Comparison of ENCODE assay signal across 1 cellular context in genomic region chr19:4376245-4376990, GRCh38.
TF ChIP-seq lines count a peak whose summit lies in the region.

No MANE protein-coding gene starts in this region.

TF ChIP-seq in H1, 55 proteins besides CTCF, POLR2A, EP300 and RAD21:
- TF ChIP-seq ATF2 (IDR thresholded peaks at IDR 0.05; ENCODE audit: low read length): no peak
- TF ChIP-seq CHD2 (IDR thresholded peaks at IDR 0.05; ENCODE audit: low read length): no peak
- no peak for TF ChIP-seq SIN3A (conservative IDR thresholded peaks at IDR 0.05 in 1 of 2, IDR thresholded peaks at IDR 0.05 in 1 of 2; ENCODE audit: low read depth in 1 of 2, low read length in 2 of 2)
- TF ChIP-seq EZH2 (IDR thresholded peaks at IDR 0.05; ENCODE audit: low read depth, low read length, severe bottlenecking): no peak
- no peak for TF ChIP-seq SRF (IDR thresholded peaks at IDR 0.05; ENCODE audit: low read depth, low read length)
- no peak for TF ChIP-seq SIRT6 (IDR thresholded peaks at IDR 0.05; ENCODE audit: low read length)
- no peak for TF ChIP-seq SAP30 (IDR thresholded peaks at IDR 0.05; ENCODE audit: insufficient read depth, insufficient replicate concordance, low read length)
- no peak for TF ChIP-seq POU5F1 (IDR thresholded peaks at IDR 0.05; ENCODE audit: low read depth, low read length)
- no peak for TF ChIP-seq BACH1 (IDR thresholded peaks at IDR 0.05; ENCODE audit: low read length)
- TF ChIP-seq FOSL1 (IDR thresholded peaks at IDR 0.05; ENCODE audit: insufficient read depth, low read depth, low read length): no peak
